1 cellular context compared by ENCODE assay signal in genomic region chr3:141312359-141313090, GRCh38.
TF ChIP-seq lines count a peak whose summit lies in the region.

No MANE protein-coding gene starts in this region.

TF ChIP-seq in K562, 482 proteins besides CTCF, POLR2A, EP300 and RAD21 (continued from another document and continues in another):
- TF ChIP-seq RFX1 (IDR thresholded peaks at IDR 0.05), result no peak
- TF ChIP-seq MYBL2 (IDR thresholded peaks at IDR 0.05; ENCODE audit: low read depth), result no peak
- no peak for TF ChIP-seq MYBL2 (CRISPR knock-in tag; IDR thresholded peaks at IDR 0.05; ENCODE audit: borderline replicate concordance)
- no peak for TF ChIP-seq CREB3L1 (IDR thresholded peaks at IDR 0.05; ENCODE audit: borderline replicate concordance, low read depth)
- TF ChIP-seq, protein P1, sequence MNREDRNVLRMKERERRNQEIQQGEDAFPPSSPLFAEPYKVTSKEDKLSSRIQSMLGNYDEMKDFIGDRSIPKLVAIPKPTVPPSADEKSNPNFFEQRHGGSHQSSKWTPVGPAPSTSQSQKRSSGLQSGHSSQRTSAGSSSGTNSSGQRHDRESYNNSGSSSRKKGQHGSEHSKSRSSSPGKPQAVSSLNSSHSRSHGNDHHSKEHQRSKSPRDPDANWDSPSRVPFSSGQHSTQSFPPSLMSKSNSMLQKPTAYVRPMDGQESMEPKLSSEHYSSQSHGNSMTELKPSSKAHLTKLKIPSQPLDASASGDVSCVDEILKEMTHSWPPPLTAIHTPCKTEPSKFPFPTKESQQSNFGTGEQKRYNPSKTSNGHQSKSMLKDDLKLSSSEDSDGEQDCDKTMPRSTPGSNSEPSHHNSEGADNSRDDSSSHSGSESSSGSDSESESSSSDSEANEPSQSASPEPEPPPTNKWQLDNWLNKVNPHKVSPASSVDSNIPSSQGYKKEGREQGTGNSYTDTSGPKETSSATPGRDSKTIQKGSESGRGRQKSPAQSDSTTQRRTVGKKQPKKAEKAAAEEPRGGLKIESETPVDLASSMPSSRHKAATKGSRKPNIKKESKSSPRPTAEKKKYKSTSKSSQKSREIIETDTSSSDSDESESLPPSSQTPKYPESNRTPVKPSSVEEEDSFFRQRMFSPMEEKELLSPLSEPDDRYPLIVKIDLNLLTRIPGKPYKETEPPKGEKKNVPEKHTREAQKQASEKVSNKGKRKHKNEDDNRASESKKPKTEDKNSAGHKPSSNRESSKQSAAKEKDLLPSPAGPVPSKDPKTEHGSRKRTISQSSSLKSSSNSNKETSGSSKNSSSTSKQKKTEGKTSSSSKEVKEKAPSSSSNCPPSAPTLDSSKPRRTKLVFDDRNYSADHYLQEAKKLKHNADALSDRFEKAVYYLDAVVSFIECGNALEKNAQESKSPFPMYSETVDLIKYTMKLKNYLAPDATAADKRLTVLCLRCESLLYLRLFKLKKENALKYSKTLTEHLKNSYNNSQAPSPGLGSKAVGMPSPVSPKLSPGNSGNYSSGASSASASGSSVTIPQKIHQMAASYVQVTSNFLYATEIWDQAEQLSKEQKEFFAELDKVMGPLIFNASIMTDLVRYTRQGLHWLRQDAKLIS (CRISPR knock-in tag; IDR thresholded peaks at IDR 0.05), result no peak
- peak; percentile 38; the same call in 1 of the 2 replicates for TF ChIP-seq SMARCC2 (IDR thresholded peaks at IDR 0.05; ENCODE audit: low read depth)
- no peak for TF ChIP-seq ZNF184 (CRISPR knock-in tag; IDR thresholded peaks at IDR 0.05)
- TF ChIP-seq ZBTB17 (CRISPR knock-in tag; IDR thresholded peaks at IDR 0.05), result peak; percentile 99
- peak; percentile 71 for TF ChIP-seq NCOR1 (IDR thresholded peaks at IDR 0.05)
- no peak for TF ChIP-seq PML (IDR thresholded peaks at IDR 0.05; ENCODE audit: low read length)
- TF ChIP-seq ZNF282 (CRISPR knock-in tag; IDR thresholded peaks at IDR 0.05), result no peak
- no peak for TF ChIP-seq MCM7 (IDR thresholded peaks at IDR 0.05)
- no peak for TF ChIP-seq SMAD2 (IDR thresholded peaks at IDR 0.05; ENCODE audit: low read depth, low read length)
- peak; percentile 93 for TF ChIP-seq ZNF696 (CRISPR knock-in tag; conservative IDR thresholded peaks at IDR 0.05)
- TF ChIP-seq SETDB1 (IDR thresholded peaks at IDR 0.05; ENCODE audit: low read length), result no peak
- no peak for TF ChIP-seq PCBP2 (IDR thresholded peaks at IDR 0.05; ENCODE audit: low read depth, low read length, poor library complexity, severe bottlenecking)
- TF ChIP-seq ZNF764 (CRISPR knock-in tag; IDR thresholded peaks at IDR 0.05; ENCODE audit: low read depth), result peak; percentile 91
- peak; percentile 99 for TF ChIP-seq CAMTA2 (CRISPR knock-in tag; conservative IDR thresholded peaks at IDR 0.05)
- TF ChIP-seq LEF1 (IDR thresholded peaks at IDR 0.05), result peak; percentile 91
- TF ChIP-seq NFE2L1 (tag; IDR thresholded peaks at IDR 0.05; ENCODE audit: borderline replicate concordance, low read depth), result peak; percentile 93
- TF ChIP-seq TAF7 (tag; IDR thresholded peaks at IDR 0.05), result peak; percentile 98
- TF ChIP-seq, protein P2, sequence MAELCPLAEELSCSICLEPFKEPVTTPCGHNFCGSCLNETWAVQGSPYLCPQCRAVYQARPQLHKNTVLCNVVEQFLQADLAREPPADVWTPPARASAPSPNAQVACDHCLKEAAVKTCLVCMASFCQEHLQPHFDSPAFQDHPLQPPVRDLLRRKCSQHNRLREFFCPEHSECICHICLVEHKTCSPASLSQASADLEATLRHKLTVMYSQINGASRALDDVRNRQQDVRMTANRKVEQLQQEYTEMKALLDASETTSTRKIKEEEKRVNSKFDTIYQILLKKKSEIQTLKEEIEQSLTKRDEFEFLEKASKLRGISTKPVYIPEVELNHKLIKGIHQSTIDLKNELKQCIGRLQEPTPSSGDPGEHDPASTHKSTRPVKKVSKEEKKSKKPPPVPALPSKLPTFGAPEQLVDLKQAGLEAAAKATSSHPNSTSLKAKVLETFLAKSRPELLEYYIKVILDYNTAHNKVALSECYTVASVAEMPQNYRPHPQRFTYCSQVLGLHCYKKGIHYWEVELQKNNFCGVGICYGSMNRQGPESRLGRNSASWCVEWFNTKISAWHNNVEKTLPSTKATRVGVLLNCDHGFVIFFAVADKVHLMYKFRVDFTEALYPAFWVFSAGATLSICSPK (IDR thresholded peaks at IDR 0.05; ENCODE audit: borderline replicate concordance), result no peak
- TF ChIP-seq, protein P3, sequence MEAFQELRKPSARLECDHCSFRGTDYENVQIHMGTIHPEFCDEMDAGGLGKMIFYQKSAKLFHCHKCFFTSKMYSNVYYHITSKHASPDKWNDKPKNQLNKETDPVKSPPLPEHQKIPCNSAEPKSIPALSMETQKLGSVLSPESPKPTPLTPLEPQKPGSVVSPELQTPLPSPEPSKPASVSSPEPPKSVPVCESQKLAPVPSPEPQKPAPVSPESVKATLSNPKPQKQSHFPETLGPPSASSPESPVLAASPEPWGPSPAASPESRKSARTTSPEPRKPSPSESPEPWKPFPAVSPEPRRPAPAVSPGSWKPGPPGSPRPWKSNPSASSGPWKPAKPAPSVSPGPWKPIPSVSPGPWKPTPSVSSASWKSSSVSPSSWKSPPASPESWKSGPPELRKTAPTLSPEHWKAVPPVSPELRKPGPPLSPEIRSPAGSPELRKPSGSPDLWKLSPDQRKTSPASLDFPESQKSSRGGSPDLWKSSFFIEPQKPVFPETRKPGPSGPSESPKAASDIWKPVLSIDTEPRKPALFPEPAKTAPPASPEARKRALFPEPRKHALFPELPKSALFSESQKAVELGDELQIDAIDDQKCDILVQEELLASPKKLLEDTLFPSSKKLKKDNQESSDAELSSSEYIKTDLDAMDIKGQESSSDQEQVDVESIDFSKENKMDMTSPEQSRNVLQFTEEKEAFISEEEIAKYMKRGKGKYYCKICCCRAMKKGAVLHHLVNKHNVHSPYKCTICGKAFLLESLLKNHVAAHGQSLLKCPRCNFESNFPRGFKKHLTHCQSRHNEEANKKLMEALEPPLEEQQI (IDR thresholded peaks at IDR 0.05), result no peak
- TF ChIP-seq STAT5A (IDR thresholded peaks at IDR 0.05; ENCODE audit: borderline replicate concordance, low read length), result peak; percentile 30; the same call in 1 of the 2 replicates
- peak; percentile 98 for TF ChIP-seq ETS2 (tag; IDR thresholded peaks at IDR 0.05; ENCODE audit: borderline replicate concordance, poor library complexity, severe bottlenecking)
- peak; percentile 94 for TF ChIP-seq ESRRB (CRISPR knock-in tag; IDR thresholded peaks at IDR 0.05; ENCODE audit: borderline replicate concordance)
- no peak for TF ChIP-seq SMARCA5 (IDR thresholded peaks at IDR 0.05)
- peak; percentile 98 for TF ChIP-seq ZFP1 (CRISPR knock-in tag; IDR thresholded peaks at IDR 0.05)
- TF ChIP-seq BCOR (IDR thresholded peaks at IDR 0.05), result no peak
- TF ChIP-seq ZNF121 (CRISPR knock-in tag; conservative IDR thresholded peaks at IDR 0.05), result no peak
- TF ChIP-seq ZNF239 (CRISPR knock-in tag; IDR thresholded peaks at IDR 0.05), result peak; percentile 97
- TF ChIP-seq ZNF431 (CRISPR knock-in tag; IDR thresholded peaks at IDR 0.05), result no peak
- peak; percentile 66; the same call in 1 of the 2 replicates for TF ChIP-seq MYNN (IDR thresholded peaks at IDR 0.05)
- TF ChIP-seq MYNN (CRISPR knock-in tag; IDR thresholded peaks at IDR 0.05), result no peak
- TF ChIP-seq ZNF175 (CRISPR knock-in tag; IDR thresholded peaks at IDR 0.05; ENCODE audit: low read depth), result peak; percentile 100
- TF ChIP-seq SMARCE1 (IDR thresholded peaks at IDR 0.05), result peak; percentile 69
- peak; percentile 99 for TF ChIP-seq ZNF449 (CRISPR knock-in tag; IDR thresholded peaks at IDR 0.05)
- TF ChIP-seq RBFOX2 (IDR thresholded peaks at IDR 0.05; ENCODE audit: low read depth, low read length), result peak; percentile 42; the same call in 1 of the 2 replicates
- no peak for TF ChIP-seq ZNF146 (CRISPR knock-in tag; IDR thresholded peaks at IDR 0.05; ENCODE audit: unreplicated experiment)
- TF ChIP-seq, protein P4, sequence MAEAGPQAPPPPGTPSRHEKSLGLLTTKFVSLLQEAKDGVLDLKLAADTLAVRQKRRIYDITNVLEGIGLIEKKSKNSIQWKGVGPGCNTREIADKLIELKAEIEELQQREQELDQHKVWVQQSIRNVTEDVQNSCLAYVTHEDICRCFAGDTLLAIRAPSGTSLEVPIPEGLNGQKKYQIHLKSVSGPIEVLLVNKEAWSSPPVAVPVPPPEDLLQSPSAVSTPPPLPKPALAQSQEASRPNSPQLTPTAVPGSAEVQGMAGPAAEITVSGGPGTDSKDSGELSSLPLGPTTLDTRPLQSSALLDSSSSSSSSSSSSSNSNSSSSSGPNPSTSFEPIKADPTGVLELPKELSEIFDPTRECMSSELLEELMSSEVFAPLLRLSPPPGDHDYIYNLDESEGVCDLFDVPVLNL (CRISPR knock-in tag; IDR thresholded peaks at IDR 0.05; ENCODE audit: low read depth), result no peak
- TF ChIP-seq STAG1 (CRISPR knock-in tag; IDR thresholded peaks at IDR 0.05; ENCODE audit: borderline replicate concordance), result no peak
- peak in 2 of 3 experiments; percentile 56 to 67 for TF ChIP-seq YY1 (IDR thresholded peaks at IDR 0.05; ENCODE audit: borderline replicate concordance in 1 of 3, control insufficient read depth in 1 of 3, extremely low read depth in 1 of 3, insufficient read depth in 3 of 3, insufficient read length in 1 of 3, insufficient replicate concordance in 2 of 3, low read depth in 1 of 3, low read length in 2 of 3)
- TF ChIP-seq ELK3 (CRISPR knock-in tag; IDR thresholded peaks at IDR 0.05), result peak; percentile 97
- TF ChIP-seq BDP1 (IDR thresholded peaks at IDR 0.05; ENCODE audit: insufficient read depth, insufficient read length), result no peak
- TF ChIP-seq RBM14 (IDR thresholded peaks at IDR 0.05; ENCODE audit: borderline replicate concordance, insufficient read depth, low read depth, low read length), result no peak
- TF ChIP-seq ZNF133 (CRISPR knock-in tag; IDR thresholded peaks at IDR 0.05), result peak; percentile 99
- TF ChIP-seq UBTF (IDR thresholded peaks at IDR 0.05; ENCODE audit: borderline replicate concordance in 1 of 2, low read depth in 2 of 2, low read length in 2 of 2), result 0 out of 4 replicates have a peak, but pooled peaks of 1 of the 2 experiments have one; percentile 7
- no peak for TF ChIP-seq HNRNPLL (IDR thresholded peaks at IDR 0.05; ENCODE audit: low read depth, low read length, poor library complexity, severe bottlenecking)
- TF ChIP-seq ZKSCAN1 (IDR thresholded peaks at IDR 0.05; ENCODE audit: low read depth, low read length), result no peak
- TF ChIP-seq ZNF551 (CRISPR knock-in tag; IDR thresholded peaks at IDR 0.05), result peak; percentile 92
- peak; percentile 99 for TF ChIP-seq ZNF324 (CRISPR knock-in tag; IDR thresholded peaks at IDR 0.05)
- no peak for TF ChIP-seq PHF21A (IDR thresholded peaks at IDR 0.05; ENCODE audit: borderline replicate concordance, low read depth)
- no peak for TF ChIP-seq NFE2 (IDR thresholded peaks at IDR 0.05; ENCODE audit: low read depth)
- no peak for TF ChIP-seq NFATC3 (IDR thresholded peaks at IDR 0.05)
- TF ChIP-seq CCAR2 (IDR thresholded peaks at IDR 0.05; ENCODE audit: low read depth, low read length), result no peak
- no peak for TF ChIP-seq GABPB1 (CRISPR knock-in tag; IDR thresholded peaks at IDR 0.05)
- TF ChIP-seq ZNF444 (CRISPR knock-in tag; IDR thresholded peaks at IDR 0.05), result peak; percentile 98
- TF ChIP-seq ZNF347 (CRISPR knock-in tag; IDR thresholded peaks at IDR 0.05; ENCODE audit: low read depth), result peak; percentile 92; the same call in 1 of the 2 replicates
- TF ChIP-seq CHD1 (IDR thresholded peaks at IDR 0.05; ENCODE audit: low read length), result peak; percentile 61
